Comparison of ENCODE assay signal across 14 cellular contexts in genomic region chr2:24015562-24016375, GRCh38. TPM values are rescaled to one million over a fixed set of nuclear protein-coding genes. Genes with fewer than 3 reads are reported as not detected.
DNase-seq lines count a peak whose midpoint lies in the region; ATAC-seq and TF ChIP-seq lines count a peak whose summit lies in the region.
"Had no signal": no experiment of that assay in that cellular context is flagged by ENCODE, and none has a peak within 500 bp of the region (broad histone marks: within the 10 kb centered on the region; RNA-seq: fewer than 3 reads in every experiment).

No MANE protein-coding gene starts in this region.

- H3K9me3 Mint-ChIP-seq in Caco-2 (ENCODE audit: unreplicated experiment), result no peaks in the 10 kb centered on the region
- no peaks in the 10 kb centered on the region for H3K9me3 Mint-ChIP-seq in CD8-positive, alpha-beta memory T cell
- H3K9me3 Mint-ChIP-seq: activated naive CD8-positive, alpha-beta T cell treated with anti-CD3 and anti-CD28 coated beads, Interleukin-2, amount 10 ng/mL, durations not matched to agents 7 days and 5 days had no signal

- peak; percentile 66 to 73 for DNase-seq in Caco-2
- DNase-seq in cardiac fibroblast (ENCODE audit: low read depth in 2 of 2), result peak; percentile 62 to 96
- no peak for DNase-seq in left lung
- DNase-seq in mucosa of gallbladder (ENCODE audit: low spot score), result no peak
- no peak for DNase-seq in effector memory CD4-positive, alpha-beta T cell
- no peak for DNase-seq in CD8-positive, alpha-beta memory T cell
- DNase-seq: activated CD4-positive, CD25-positive, alpha-beta regulatory T cell; activated naive CD8-positive, alpha-beta T cell treated with anti-CD3 and anti-CD28 coated beads, Interleukin-2, amount 10 ng/mL, durations not matched to agents 7 days and 5 days; heart right ventricle; NCI-H526 treated with DMSO at 0.1 percent for 48 hours; nucleus accumbens had no signal

- 61% methylated on average over 11 of the region's 11 CpGs for WGBS in HUES64

- H3K9me3 ChIP-seq in Caco-2, result no peaks in the 10 kb centered on the region
- no peaks in the 10 kb centered on the region for H3K9me3 ChIP-seq in HUES64 (ENCODE audit: insufficient read depth, low read depth, low read length)
- H3K9me3 ChIP-seq in left lung, result no peaks in the 10 kb centered on the region
- no peaks in the 10 kb centered on the region for H3K9me3 ChIP-seq in effector memory CD4-positive, alpha-beta T cell (ENCODE audit: control insufficient read depth, low read length)
- H3K9me3 ChIP-seq in CD8-positive, alpha-beta memory T cell (ENCODE audit: low read length), result no peaks in the 10 kb centered on the region
- H3K9me3 ChIP-seq: heart right ventricle had no signal

- H3K9ac ChIP-seq in HUES64 (ENCODE audit: low read depth, low read length), result no peak overlapping the region

- H3K36me3 ChIP-seq in Caco-2 (ENCODE audit: control insufficient read depth, insufficient read depth, low read length) (no peaks in the 10 kb centered on the region), HUES64 (ENCODE audit: insufficient read depth, low read length) (no peaks in the 10 kb centered on the region), left lung (no peaks in the 10 kb centered on the region)
- no peaks in the 10 kb centered on the region for H3K36me3 ChIP-seq in effector memory CD4-positive, alpha-beta T cell (ENCODE audit: control insufficient read depth, insufficient read depth, low read length)
- H3K36me3 ChIP-seq in CD8-positive, alpha-beta memory T cell (ENCODE audit: insufficient read depth, low read length), result no peaks in the 10 kb centered on the region
- H3K36me3 ChIP-seq: heart right ventricle had no signal

- H3K27me3 Mint-ChIP-seq in Caco-2 (ENCODE audit: insufficient read depth, unreplicated experiment), result no peaks in the 10 kb centered on the region
- peaks cover 17 to 32% of the 10 kb centered on the region in 2 donors for H3K27me3 Mint-ChIP-seq in CD8-positive, alpha-beta memory T cell

- TF ChIP-seq CTCF in Caco-2 (IDR thresholded peaks at IDR 0.05; ENCODE audit: insufficient read depth in 1 of 2, low read depth in 1 of 2, low read length in 1 of 2, severe bottlenecking in 1 of 2, unreplicated experiment in 1 of 2) (no peak), cardiac fibroblast (IDR thresholded peaks at IDR 0.05; ENCODE audit: low read depth, low read length) (no peak), left lung (IDR thresholded peaks at IDR 0.05) (no peak)

- BruUV-seq in Caco-2 (replicated peaks; lab: Mats Ljungman, UMichigan), result TSS peak; percentile 60

- H3K4me3 ChIP-seq in Caco-2 (ENCODE audit: low read depth, low read length) (no peak overlapping the region), HUES64 (ENCODE audit: low read length) (no peak overlapping the region), cardiac fibroblast (replicated peaks in 1 of 2; ENCODE audit: low read depth in 2 of 2, low read length in 2 of 2) (no peak overlapping the region), left lung (no peak overlapping the region)
- no peak overlapping the region for H3K4me3 ChIP-seq in effector memory CD4-positive, alpha-beta T cell (ENCODE audit: insufficient read depth, low read depth, low read length, poor library complexity, severe bottlenecking)
- H3K4me3 ChIP-seq in CD8-positive, alpha-beta memory T cell (ENCODE audit: low read length), result no peak overlapping the region
- H3K4me3 ChIP-seq: heart right ventricle had no signal

- intact Hi-C loops in Caco-2 (cut with micrococcal nuclease; ENCODE audit: unreplicated experiment), result loop anchor here (1.0 kb wide), 1 partner anchor 61 kb away; the partner anchor contains the start of gene SF3B6
- intact Hi-C loops in left lung (cut with DNase I), result no loop called here

- H3K4me1 ChIP-seq in Caco-2 (peaks cover 22% of the 10 kb centered on the region), HUES64 (ENCODE audit: insufficient read depth, low read length) (peaks cover 15% of the 10 kb centered on the region; the same call in 1 of the 2 replicates), left lung (no peaks in the 10 kb centered on the region)
- H3K4me1 ChIP-seq in effector memory CD4-positive, alpha-beta T cell (ENCODE audit: control insufficient read depth, insufficient read depth, low read length, poor library complexity, severe bottlenecking), result no peaks in the 10 kb centered on the region
- H3K4me1 ChIP-seq in CD8-positive, alpha-beta memory T cell (ENCODE audit: insufficient read depth, low read length), result no peaks in the 10 kb centered on the region

- CTCF ChIA-PET in Caco-2 (lab: Charles Lee), result interaction anchor here (0.6 to 1.6 kb wide), 6 partner anchors 32 to 89 kb away, joined by 3 to 5 read pairs (median 3); partner anchors contain the start of genes ATAD2B, SF3B6, TP53I3 and WDCP
- CTCF ChIA-PET in CD8-positive, alpha-beta memory T cell (lab: Charles Lee), result interaction anchor here (1.2 kb wide), 1 partner anchor 69 kb away, joined by 3 read pairs; the partner anchor contains the start of gene TP53I3

- H3K4me3 Mint-ChIP-seq in Caco-2 (ENCODE audit: unreplicated experiment), result no peak overlapping the region
- no peak overlapping the region for H3K4me3 Mint-ChIP-seq in CD8-positive, alpha-beta memory T cell
- H3K4me3 Mint-ChIP-seq: activated naive CD8-positive, alpha-beta T cell treated with anti-CD3 and anti-CD28 coated beads, Interleukin-2, amount 10 ng/mL, durations not matched to agents 7 days and 5 days had no signal

- no peaks in the 10 kb centered on the region for H3K36me3 Mint-ChIP-seq in Caco-2 (ENCODE audit: insufficient read depth, unreplicated experiment)
- peaks cover 0 to 1% (median 0%) of the 10 kb centered on the region in 3 donors for H3K36me3 Mint-ChIP-seq in CD8-positive, alpha-beta memory T cell
- H3K36me3 Mint-ChIP-seq: activated naive CD8-positive, alpha-beta T cell treated with anti-CD3 and anti-CD28 coated beads, Interleukin-2, amount 10 ng/mL, durations not matched to agents 7 days and 5 days had no signal

- H3K27me3 ChIP-seq in Caco-2 (replicated peaks; ENCODE audit: control insufficient read depth, insufficient read depth, low read length) (no peaks in the 10 kb centered on the region), HUES64 (ENCODE audit: insufficient read depth, low read length) (peaks cover 2% of the 10 kb centered on the region; the same call in 1 of the 2 replicates), left lung (peaks cover 6 to 24% of the 10 kb centered on the region in 2 donors)
- peaks cover 5% of the 10 kb centered on the region for H3K27me3 ChIP-seq in effector memory CD4-positive, alpha-beta T cell (replicated peaks; ENCODE audit: control insufficient read depth, insufficient read depth, low read length, poor library complexity, severe bottlenecking)
- H3K27me3 ChIP-seq in CD8-positive, alpha-beta memory T cell (ENCODE audit: insufficient read depth, low read length, poor library complexity, severe bottlenecking), result no peaks in the 10 kb centered on the region

- ATAC-seq in left lung, result peak; percentile 45
- ATAC-seq in GM21447 (IDR thresholded peaks at IDR 0.05; ENCODE audit: unreplicated experiment), result no peak

- H3K4me1 Mint-ChIP-seq in Caco-2 (ENCODE audit: low read depth, unreplicated experiment), result peaks cover 30% of the 10 kb centered on the region
- peaks cover 7 to 9% (median 9%) of the 10 kb centered on the region in 3 donors for H3K4me1 Mint-ChIP-seq in CD8-positive, alpha-beta memory T cell

- POLR2A ChIA-PET in Caco-2 (lab: Charles Lee), result interaction anchor here (0.6 to 0.7 kb wide), 2 partner anchors 89 to 388 kb away, joined by 3 to 6 read pairs; partner anchors contain the start of gene ATAD2B
- POLR2A ChIA-PET in CD8-positive, alpha-beta memory T cell (lab: Charles Lee), result no interaction called here

- peak overlapping the region; percentile 74 for H3K27ac Mint-ChIP-seq in Caco-2 (ENCODE audit: unreplicated experiment)
- no peak overlapping the region for H3K27ac Mint-ChIP-seq in CD8-positive, alpha-beta memory T cell
- H3K27ac Mint-ChIP-seq: activated naive CD8-positive, alpha-beta T cell treated with anti-CD3 and anti-CD28 coated beads, Interleukin-2, amount 10 ng/mL, durations not matched to agents 7 days and 5 days had no signal

- H3K27ac ChIP-seq in HUES64 (ENCODE audit: low read depth, low read length) (peak overlapping the region; percentile 40; the same call in 1 of the 2 replicates), left lung (no peak overlapping the region)
- H3K27ac ChIP-seq in effector memory CD4-positive, alpha-beta T cell (ENCODE audit: insufficient read depth, low read length, poor library complexity, severe bottlenecking), result no peak overlapping the region
- H3K27ac ChIP-seq in CD8-positive, alpha-beta memory T cell (ENCODE audit: low read depth, low read length), result no peak overlapping the region
- H3K27ac ChIP-seq: heart right ventricle, HL-60 had no signal

RNA-seq across cellular contexts. Expression of gene MFSD2B, which starts 5.9 kb away (rescaled TPM):
- 0.44 and 0.48 TPM in 2 replicates for total RNA-seq in Caco-2 (2022)
- polyA plus RNA-seq in HUES64 (2013, experiment 1 of 2), result 0.45 TPM
- 0.32 TPM for polyA plus RNA-seq in HUES64 (2013, experiment 2 of 2)
- total RNA-seq in left lung, result under 1 TPM; 0.26 to 0.31 TPM
- total RNA-seq in mucosa of gallbladder, result 0.23 TPM
- total RNA-seq in CD8-positive, alpha-beta memory T cell, result under 1 TPM in 1 of 2 experiments, not detected in 1; 0.24 TPM
- polyA plus RNA-seq in CD8-positive, alpha-beta memory T cell, result not detected
- total RNA-seq: activated naive CD8-positive, alpha-beta T cell treated with anti-CD3 and anti-CD28 coated beads, Interleukin-2, amount 10 ng/mL, durations not matched to agents 7 days and 5 days had no signal

RNA-seq across cellular contexts. Expression of gene WDCP, which starts 31.4 kb away (rescaled TPM):
- total RNA-seq in Caco-2 (2022) (10.4 and 13.0 TPM in 2 replicates), left lung (10 to 100 TPM; 10.3 to 12.8 TPM), mucosa of gallbladder (8.4 TPM)
- polyA plus RNA-seq in HUES64 (2013, experiment 1 of 2), result 17.7 TPM
- polyA plus RNA-seq in HUES64 (2013, experiment 2 of 2), result 17.6 TPM
- 10 to 100 TPM; 29.4 to 31.9 TPM for total RNA-seq in CD8-positive, alpha-beta memory T cell
- polyA plus RNA-seq in CD8-positive, alpha-beta memory T cell, result 4.3 TPM

RNA-seq across cellular contexts. Expression of gene FKBP1B, which starts 33.8 kb away (rescaled TPM):
- 3.2 and 3.7 TPM in 2 replicates for total RNA-seq in Caco-2 (2022)
- polyA plus RNA-seq in HUES64 (2013, experiment 1 of 2), result 44.8 TPM
- 51.1 TPM for polyA plus RNA-seq in HUES64 (2013, experiment 2 of 2)
- total RNA-seq in left lung, result 10 to 100 TPM in 1 of 2 donors, 1 to 10 TPM in 1; 9.6 to 18.7 TPM
- total RNA-seq in mucosa of gallbladder, result 23.0 TPM
- 1 to 10 TPM; 2.5 to 3.7 TPM for total RNA-seq in CD8-positive, alpha-beta memory T cell
- polyA plus RNA-seq in CD8-positive, alpha-beta memory T cell, result 5.3 TPM

Comparison
In these comparisons a context has a peak if more than half of its experiments do, and no peak if none do; other contexts are left out.
1. DNase-seq: peak in Caco-2 (2 of 2) and cardiac fibroblast (2 of 2); none in left lung (0 of 2), mucosa of gallbladder (single experiment), effector memory CD4-positive, alpha-beta T cell (0 of 3) and CD8-positive, alpha-beta memory T cell (0 of 5).